In genomic region chr2:24075259-24075658, GRCh38 we compare ENCODE assay signal across 9 cellular contexts. TPM values are rescaled to one million over a fixed set of nuclear protein-coding genes. Genes with fewer than 3 reads are reported as not detected.
DNase-seq lines count a peak whose midpoint lies in the region; ATAC-seq and TF ChIP-seq lines count a peak whose summit lies in the region.
"Had no signal": no experiment of that assay in that cellular context is flagged by ENCODE, and none has a peak within 500 bp of the region (broad histone marks: within the 10 kb centered on the region; RNA-seq: fewer than 3 reads in every experiment).

No MANE protein-coding gene starts in this region.

- H3K4me2 ChIP-seq in OCI-LY3 (ENCODE audit: low read length) (peak overlapping the region; percentile 82), neural progenitor cell (peak overlapping the region; percentile 86)

- no peak for DNase-seq in CD4-positive, CD25-positive, alpha-beta regulatory T cell
- no peak for DNase-seq in neural progenitor cell (ENCODE audit: low spot score)
- no peak for DNase-seq in cerebellar cortex (ENCODE audit: low spot score)
- DNase-seq in NCI-H1436 treated with DMSO at 0.1 percent for 48 hours (lab: John Stamatoyannopoulos, UW): no peak
- DNase-seq in NCI-H526 (lab: John Stamatoyannopoulos, UW): no peak
- DNase-seq in 8988T: no peak
- DNase-seq: NCI-H1694 treated with DMSO at 0.1 percent for 48 hours had no signal

- peak overlapping the region; percentile 73 for H3K9ac ChIP-seq in OCI-LY3 (ENCODE audit: low read length)
- peak overlapping the region; percentile 100 for H3K9ac ChIP-seq in endocrine pancreas (ENCODE audit: control insufficient read depth, insufficient read depth, low read length)
- peak overlapping the region; percentile 81 for H3K9ac ChIP-seq in neural progenitor cell

- H3K79me2 ChIP-seq in OCI-LY3 (ENCODE audit: low read length) (peaks cover 19% of the 10 kb centered on the region), neural progenitor cell (ENCODE audit: low read depth) (peaks cover 48% of the 10 kb centered on the region)

- H3K36me3 Mint-ChIP-seq in CD4-positive, CD25-positive, alpha-beta regulatory T cell: peaks cover 20% of the 10 kb centered on the region
- H3K36me3 Mint-ChIP-seq in neural progenitor cell: peaks cover 11% of the 10 kb centered on the region

- peaks cover 5 to 42% (median 25%) of the 10 kb centered on the region in 4 donors for H3K4me1 Mint-ChIP-seq in CD4-positive, CD25-positive, alpha-beta regulatory T cell
- H3K4me1 Mint-ChIP-seq in neural progenitor cell: peaks cover 22% of the 10 kb centered on the region

- H3K9me3 ChIP-seq in CD4-positive, CD25-positive, alpha-beta regulatory T cell (ENCODE audit: control insufficient read depth in 2 of 2, low read length in 2 of 2): no peaks in the 10 kb centered on the region
- no peaks in the 10 kb centered on the region for H3K9me3 ChIP-seq in OCI-LY3 (ENCODE audit: insufficient read depth, low read length)
- H3K9me3 ChIP-seq in endocrine pancreas (ENCODE audit: control insufficient read depth, low read length): no peaks in the 10 kb centered on the region
- H3K9me3 ChIP-seq in neural progenitor cell (ENCODE audit: low read depth): no peaks in the 10 kb centered on the region

- H3K27ac Mint-ChIP-seq in CD4-positive, CD25-positive, alpha-beta regulatory T cell: peak overlapping the region; percentile 63 to 99 (median 96)
- H3K27ac Mint-ChIP-seq in neural progenitor cell: no peak overlapping the region

- peaks cover 36% of the 10 kb centered on the region for H3F3A ChIP-seq in neural progenitor cell (ENCODE audit: low read depth)

- peak overlapping the region; percentile 98 to 100 (median 98) for H3K4me3 Mint-ChIP-seq in CD4-positive, CD25-positive, alpha-beta regulatory T cell
- H3K4me3 Mint-ChIP-seq in neural progenitor cell: peak overlapping the region; percentile 96

- ATAC-seq in CD4-positive, CD25-positive, alpha-beta regulatory T cell (ENCODE audit: low read depth in 2 of 2): no peak

- H3K4me1 ChIP-seq in CD4-positive, CD25-positive, alpha-beta regulatory T cell (ENCODE audit: control insufficient read depth, insufficient read depth, low read length, poor library complexity, severe bottlenecking): peaks cover 17% of the 10 kb centered on the region
- H3K4me1 ChIP-seq in OCI-LY3 (ENCODE audit: low read length) (peaks cover 11% of the 10 kb centered on the region), endocrine pancreas (ENCODE audit: control insufficient read depth, insufficient read depth, low read length) (peaks cover 9% of the 10 kb centered on the region), neural progenitor cell (no peaks in the 10 kb centered on the region)

- H3K4me3 ChIP-seq in CD4-positive, CD25-positive, alpha-beta regulatory T cell (ENCODE audit: low read depth, low read length): peak overlapping the region; percentile 90
- peak overlapping the region; percentile 83 for H3K4me3 ChIP-seq in OCI-LY3 (ENCODE audit: low read length)
- H3K4me3 ChIP-seq in endocrine pancreas (ENCODE audit: control insufficient read depth, insufficient read depth, low read length): peak overlapping the region; percentile 99
- peak overlapping the region; percentile 79 for H3K4me3 ChIP-seq in neural progenitor cell

- TF ChIP-seq CTCF in OCI-LY3 (IDR thresholded peaks at IDR 0.05; ENCODE audit: low read depth, low read length): no peak
- TF ChIP-seq CTCF in neural progenitor cell (IDR thresholded peaks at IDR 0.05): no peak

- H3K27ac ChIP-seq in CD4-positive, CD25-positive, alpha-beta regulatory T cell (ENCODE audit: insufficient read depth, low read length, poor library complexity, severe bottlenecking): peak overlapping the region; percentile 88
- H3K27ac ChIP-seq in OCI-LY3 (ENCODE audit: low read length) (no peak overlapping the region), neural progenitor cell (no peak overlapping the region)

- peaks cover 0 to 2% (median 0%) of the 10 kb centered on the region in 7 donors for H3K9me3 Mint-ChIP-seq in CD4-positive, CD25-positive, alpha-beta regulatory T cell
- no peaks in the 10 kb centered on the region for H3K9me3 Mint-ChIP-seq in neural progenitor cell

- H2AFZ ChIP-seq in OCI-LY3 (ENCODE audit: low read depth, low read length) (no peak overlapping the region), neural progenitor cell (replicated peaks) (no peak overlapping the region)

- no peaks in the 10 kb centered on the region for H4K20me1 ChIP-seq in OCI-LY3 (ENCODE audit: insufficient read depth, low read length)
- H4K20me1 ChIP-seq in neural progenitor cell (ENCODE audit: low read depth): peaks cover 25% of the 10 kb centered on the region

- H3K27me3 ChIP-seq in CD4-positive, CD25-positive, alpha-beta regulatory T cell (ENCODE audit: control insufficient read depth, insufficient read depth, low read length): no peaks in the 10 kb centered on the region
- H3K27me3 ChIP-seq in OCI-LY3 (ENCODE audit: low read depth, low read length): no peaks in the 10 kb centered on the region
- H3K27me3 ChIP-seq in endocrine pancreas (ENCODE audit: control insufficient read depth, insufficient read depth, low read length): no peaks in the 10 kb centered on the region
- H3K27me3 ChIP-seq in neural progenitor cell: no peaks in the 10 kb centered on the region

- H3K36me3 ChIP-seq in CD4-positive, CD25-positive, alpha-beta regulatory T cell (ENCODE audit: control insufficient read depth, insufficient read depth, low read length): peaks cover 25% of the 10 kb centered on the region
- H3K36me3 ChIP-seq in OCI-LY3 (replicated peaks; ENCODE audit: low read depth, low read length): peaks cover 14% of the 10 kb centered on the region
- H3K36me3 ChIP-seq in endocrine pancreas (ENCODE audit: control insufficient read depth, insufficient read depth, low read length): no peaks in the 10 kb centered on the region
- peaks cover 11% of the 10 kb centered on the region for H3K36me3 ChIP-seq in neural progenitor cell

- no peaks in the 10 kb centered on the region for H3K27me3 Mint-ChIP-seq in CD4-positive, CD25-positive, alpha-beta regulatory T cell
- peaks cover 4% of the 10 kb centered on the region for H3K27me3 Mint-ChIP-seq in neural progenitor cell (ENCODE audit: insufficient read depth, low read depth)

RNA-seq across cellular contexts. Expression of gene SF3B6, which starts 0.9 kb away (rescaled TPM):
- total RNA-seq in CD4-positive, CD25-positive, alpha-beta regulatory T cell: 62.3 TPM
- polyA plus RNA-seq in CD4-positive, CD25-positive, alpha-beta regulatory T cell: 100 to 1,000 TPM; 200 to 255 (median 224) TPM
- 186 and 329 TPM in 2 replicates for total RNA-seq in neural progenitor cell (ENCODE audit: low replicate concordance)

RNA-seq across cellular contexts. Expression of gene TP53I3, which starts 9.4 kb away (rescaled TPM):
- total RNA-seq in CD4-positive, CD25-positive, alpha-beta regulatory T cell: 1.5 TPM
- polyA plus RNA-seq in CD4-positive, CD25-positive, alpha-beta regulatory T cell: 1 to 10 TPM in 1 of 4 donors, under 1 TPM in 2, not detected in 1; 0.25 to 1.4 (median 0.69) TPM
- total RNA-seq in neural progenitor cell (ENCODE audit: low replicate concordance): 25.8 and 36.5 TPM in 2 replicates

RNA-seq across cellular contexts. Expression of gene FKBP1B, which starts 25.7 kb away (rescaled TPM):
- total RNA-seq in CD4-positive, CD25-positive, alpha-beta regulatory T cell: 1.1 TPM
- 1 to 10 TPM; 1.1 to 3.0 (median 1.6) TPM for polyA plus RNA-seq in CD4-positive, CD25-positive, alpha-beta regulatory T cell
- 46.0 and 58.6 TPM in 2 replicates for total RNA-seq in neural progenitor cell (ENCODE audit: low replicate concordance)

RNA-seq across cellular contexts. Expression of gene WDCP, which starts 28.1 kb away (rescaled TPM):
- total RNA-seq in CD4-positive, CD25-positive, alpha-beta regulatory T cell: 6.3 TPM
- polyA plus RNA-seq in CD4-positive, CD25-positive, alpha-beta regulatory T cell: 10 to 100 TPM in 1 of 4 donors, 1 to 10 TPM in 3; 3.4 to 11.0 (median 4.9) TPM
- 21.6 and 25.9 TPM in 2 replicates for total RNA-seq in neural progenitor cell (ENCODE audit: low replicate concordance)

RNA-seq across cellular contexts. Expression of gene PFN4, which starts 47.9 kb away (rescaled TPM):
- total RNA-seq in CD4-positive, CD25-positive, alpha-beta regulatory T cell: not detected
- polyA plus RNA-seq in CD4-positive, CD25-positive, alpha-beta regulatory T cell: not detected
- total RNA-seq in neural progenitor cell (ENCODE audit: low replicate concordance): 0.21 and 0.43 TPM in 2 replicates

Comparison
In these comparisons a context has a peak if more than half of its experiments do, and no peak if none do; other contexts are left out.
1. RNA of gene TP53I3, which starts 9.4 kb away (total RNA-seq): 25.8 to 36.5 TPM in neural progenitor cell; 1.5 TPM in CD4-positive, CD25-positive, alpha-beta regulatory T cell (single experiment); every median in the first group is over 10 times any median in the second.
2. RNA of gene FKBP1B, which starts 25.7 kb away (total RNA-seq): 46.0 to 58.6 TPM in neural progenitor cell; 1.1 TPM in CD4-positive, CD25-positive, alpha-beta regulatory T cell (single experiment); every median in the first group is over 10 times any median in the second.
3. Peak in every context shown above with its lines, with median percentiles within 50 percentile points of each other: H3K4me3 ChIP-seq and H3K9ac ChIP-seq.